14 cellular contexts compared by ENCODE assay signal in genomic region chr20:48012401-48012974, GRCh38.
A peak's percentile ranks its signal among the peaks of the same experiment; 100 is the strongest.
DNase-seq lines count a peak whose midpoint lies in the region; ATAC-seq, FAIRE-seq and TF ChIP-seq lines count a peak whose summit lies in the region.
"Had no signal": no experiment of that assay in that cellular context is flagged by ENCODE, and none has a peak within 500 bp of the region (broad histone marks: within the 10 kb centered on the region; RNA-seq: fewer than 3 reads in every experiment).

No MANE protein-coding gene starts in this region.

- no peaks in the 10 kb centered on the region for H3K79me2 ChIP-seq in Karpas-422 (ENCODE audit: low read length)
- H3K79me2 ChIP-seq in K562 (ENCODE audit: control insufficient read depth, insufficient read depth, low read length), result no peaks in the 10 kb centered on the region

- H3K9me2 ChIP-seq in Karpas-422 (replicated peaks; ENCODE audit: insufficient read depth, low read length), result no peaks in the 10 kb centered on the region

- CTCF ChIA-PET in K562 (lab: Yijun Ruan, JAX; ENCODE audit: low intra/inter-chr PET ratio), result no interaction called here

- H3K27ac ChIP-seq in Karpas-422 (ENCODE audit: low read length) (no peak overlapping the region), K562 (ENCODE audit: extremely low read depth, low read depth, low read length) (no peak overlapping the region), left lung (no peak overlapping the region)
- H3K27ac ChIP-seq: gastroesophageal sphincter, SK-N-MC had no signal

- no peaks in the 10 kb centered on the region for H3K27me3 ChIP-seq in Karpas-422 (ENCODE audit: low read length)
- no peaks in the 10 kb centered on the region for H3K27me3 ChIP-seq in K562 (ENCODE audit: control insufficient read depth in 2 of 2, insufficient read depth in 2 of 2, low read length in 2 of 2)
- H3K27me3 ChIP-seq in left lung, result no peaks in the 10 kb centered on the region
- H3K27me3 ChIP-seq: gastroesophageal sphincter had no signal

- intact Hi-C loops in K562 (cut with micrococcal nuclease) (no loop called here), left lung (cut with DNase I) (no loop called here)

- TF ChIP-seq CTCF in K562 (IDR thresholded peaks at IDR 0.05 in 2 of 3, conservative IDR thresholded peaks at IDR 0.05 in 1 of 3; ENCODE audit: insufficient read depth in 2 of 3, low read depth in 1 of 3, low read length in 3 of 3), result no peak; a peak in 1 of 6 replicates
- TF ChIP-seq CTCF in left lung (IDR thresholded peaks at IDR 0.05), result no peak

- WGBS in K562 (ENCODE audit: insufficient coverage, low coverage, missing lambda C conversion rate), result 0% methylated on average over 2 of the region's 2 CpGs

- in situ Hi-C loops in K562 (cut with MboI), result no loop called here

- ATAC-seq in K562 (no peak), left lung (peak; percentile 25), GM18861 (IDR thresholded peaks at IDR 0.05; ENCODE audit: unreplicated experiment) (no peak)
- ATAC-seq: gastroesophageal sphincter; left ventricle myocardium superior; stimulated activated naive B cell treated with anti-CD40 and anti-IgM and Interleukin-4, amounts not matched to agents 10 μg/mL and 1 μg/mL and 100 μg/mL, for 72 hours had no signal

- TF ChIP-seq EP300 in K562 (IDR thresholded peaks at IDR 0.05; ENCODE audit: low read length), result no peak

- no peak overlapping the region for H2AFZ ChIP-seq in Karpas-422 (ENCODE audit: low read length)
- no peak overlapping the region for H2AFZ ChIP-seq in K562 (ENCODE audit: low read depth, low read length)

- POLR2A ChIA-PET in K562 (lab: Yijun Ruan, JAX), result no interaction called here

- TF ChIP-seq POLR2A in K562 (conservative IDR thresholded peaks at IDR 0.05), result no peak
- TF ChIP-seq POLR2A in GM12891 (IDR thresholded peaks at IDR 0.05; ENCODE audit: low read depth, low read length), result no peak
- TF ChIP-seq POLR2A in H54 (IDR thresholded peaks at IDR 0.05; ENCODE audit: low read depth, low read length), result no peak

- no peaks in the 10 kb centered on the region for H4K20me1 ChIP-seq in Karpas-422 (ENCODE audit: insufficient read depth, low read depth, low read length)
- H4K20me1 ChIP-seq in K562 (replicated peaks; ENCODE audit: control insufficient read depth, insufficient read depth, low read length), result no peaks in the 10 kb centered on the region

- no peaks in the 10 kb centered on the region for H3K9me1 ChIP-seq in K562 (ENCODE audit: control insufficient read depth, insufficient read depth, low read length)

- no peak for FAIRE-seq in K562 (lab: Jason Lieb, UNC)
- FAIRE-seq in GM12891 (lab: Jason Lieb, UNC), result no peak
- no peak for FAIRE-seq in H54 (lab: Jason Lieb, UNC)

- H3K4me1 ChIP-seq in Karpas-422 (ENCODE audit: low read length) (no peaks in the 10 kb centered on the region), K562 (replicated peaks in 1 of 2; ENCODE audit: control insufficient read depth in 2 of 2, insufficient read depth in 2 of 2, low read length in 2 of 2) (no peaks in the 10 kb centered on the region), left lung (no peaks in the 10 kb centered on the region)

- DNase-seq in EH (ENCODE audit: low read depth) (peak; percentile 98), Karpas-422 (peak; percentile 62), K562 (ENCODE audit: extremely low read depth in 1 of 4, low spot score in 3 of 4) (peak in 1 of 4 experiments; percentile 17), left lung (no peak), GM12891 (ENCODE audit: insufficient read length, low spot score) (no peak), GF-D8 (lab: John Stamatoyannopoulos, UW) (no peak), H54 (ENCODE audit: insufficient read length, low spot score) (no peak)
- DNase-seq: left ventricle myocardium superior; NCI-H2029 treated with DMSO at 0.1 percent for 48 hours; occipital lobe; stimulated activated naive B cell treated with anti-CD40 and anti-IgM and Interleukin-4, amounts not matched to agents 10 μg/mL and 1 μg/mL and 100 μg/mL, for 72 hours had no signal

- H3K4me3 ChIP-seq in Karpas-422 (ENCODE audit: low read length), result no peak overlapping the region
- H3K4me3 ChIP-seq in K562, result no peak overlapping the region
- no peak overlapping the region for H3K4me3 ChIP-seq in left lung
- H3K4me3 ChIP-seq: gastroesophageal sphincter, SK-N-MC had no signal

- H3K9ac ChIP-seq in Karpas-422 (ENCODE audit: low read length) (no peak overlapping the region), K562 (ENCODE audit: insufficient read depth in 1 of 2, low read depth in 2 of 2, low read length in 2 of 2) (no peak overlapping the region)

- H3K36me3 ChIP-seq in Karpas-422 (ENCODE audit: insufficient read depth, low read length) (no peaks in the 10 kb centered on the region), K562 (ENCODE audit: control insufficient read depth, insufficient read depth, low read length) (no peaks in the 10 kb centered on the region), left lung (no peaks in the 10 kb centered on the region)
- H3K36me3 ChIP-seq: gastroesophageal sphincter had no signal

- TF ChIP-seq RAD21 in K562 (CRISPR knock-in tag; conservative IDR thresholded peaks at IDR 0.05 in 1 of 2, IDR thresholded peaks at IDR 0.05 in 1 of 2), result no peak

- H3K9me3 ChIP-seq in Karpas-422 (ENCODE audit: low read length), result no peaks in the 10 kb centered on the region; the same call in 1 of the 2 replicates
- H3K9me3 ChIP-seq in K562 (replicated peaks; ENCODE audit: control insufficient read depth, insufficient read depth, low read depth, low read length), result no peaks in the 10 kb centered on the region
- H3K9me3 ChIP-seq in left lung, result peaks cover 0 to 22% of the 10 kb centered on the region in 2 donors

- no TSS peak for BruUV-seq in K562 (replicated peaks; lab: Mats Ljungman, UMichigan)

- H3K4me2 ChIP-seq in Karpas-422 (ENCODE audit: low read depth, low read length, poor library complexity, severe bottlenecking) (no peak overlapping the region), K562 (ENCODE audit: insufficient read depth, low read length) (no peak overlapping the region)

TF ChIP-seq in K562, 482 proteins besides CTCF, POLR2A, EP300 and RAD21 (continues in another document):
- TF ChIP-seq MBD2 (IDR thresholded peaks at IDR 0.05; ENCODE audit: borderline replicate concordance, low read depth) (no peak), LCOR (CRISPR knock-in tag; IDR thresholded peaks at IDR 0.05) (no peak), MXD1 (CRISPR knock-in tag; IDR thresholded peaks at IDR 0.05; ENCODE audit: borderline replicate concordance, poor library complexity, severe bottlenecking) (no peak), ZNF589 (CRISPR knock-in tag; IDR thresholded peaks at IDR 0.05; ENCODE audit: low read depth) (no peak), HNRNPH1 (optimal IDR thresholded peaks at IDR 0.05; ENCODE audit: low read depth, low read length) (no peak), PHB (CRISPR knock-in tag; IDR thresholded peaks at IDR 0.05) (no peak), CTCFL (IDR thresholded peaks at IDR 0.05; ENCODE audit: borderline replicate concordance, insufficient read depth, low read depth, low read length, poor library complexity, severe bottlenecking) (peak; percentile 9)

TF ChIP-seq in GM12891, 5 proteins besides CTCF, POLR2A, EP300 and RAD21:
- no peak for TF ChIP-seq POLR2AphosphoS5 (IDR thresholded peaks at IDR 0.05; ENCODE audit: low read depth, low read length)
- no peak for TF ChIP-seq PAX5 (IDR thresholded peaks at IDR 0.05; ENCODE audit: insufficient read depth, low read length, severe bottlenecking)
- TF ChIP-seq POU2F2 (IDR thresholded peaks at IDR 0.05; ENCODE audit: low read depth, low read length), result no peak
- no peak for TF ChIP-seq TAF1 (IDR thresholded peaks at IDR 0.05; ENCODE audit: low read depth, low read length)
- TF ChIP-seq SPI1 (IDR thresholded peaks at IDR 0.05; ENCODE audit: low read depth, low read length), result no peak

Comparison
In these comparisons a context has a peak if more than half of its experiments do, and no peak if none do; other contexts are left out.
1. DNase-seq: peak in EH (single experiment) and Karpas-422 (single experiment); none in left lung (0 of 2), GM12891 (single experiment), GF-D8 (single experiment) and H54 (single experiment).